In the genomic region with DNA sequence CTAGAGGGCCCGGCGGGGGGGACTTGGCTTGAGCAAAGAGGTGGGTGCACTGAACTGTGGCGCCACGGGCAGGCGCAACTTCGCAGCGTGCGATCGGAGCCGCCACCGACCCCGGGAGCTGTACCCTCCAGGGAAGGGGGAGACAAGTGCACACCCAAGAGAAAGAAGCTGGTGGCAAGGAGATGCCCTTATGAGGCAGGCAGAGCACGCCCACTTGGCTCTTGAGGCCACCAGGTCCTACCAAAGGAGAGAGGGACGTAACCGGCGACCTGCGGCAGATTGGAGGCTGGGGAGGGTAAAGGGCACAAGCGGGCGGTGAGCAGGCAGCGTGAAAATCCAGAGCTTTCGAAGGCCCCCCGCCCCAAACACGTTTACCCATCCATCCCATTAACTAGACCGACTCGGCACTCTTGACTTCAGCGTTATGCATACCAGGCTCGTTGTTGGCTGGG, we compare ENCODE assay signal across 8 cellular contexts. TPM values are rescaled to one million over a fixed set of nuclear protein-coding genes. Genes with fewer than 3 reads are reported as not detected.
DNase-seq lines count a peak whose midpoint lies in the region; ATAC-seq and TF ChIP-seq lines count a peak whose summit lies in the region.

No MANE protein-coding gene starts in this region.

- no peak overlapping the region for H2BK15ac ChIP-seq in mesendoderm (replicated peaks; ENCODE audit: low read depth)

- H3K4me3 ChIP-seq in ascending aorta (peak overlapping the region; percentile 50 to 67), mesendoderm (ENCODE audit: low read length) (no peak overlapping the region)

- no peak overlapping the region for H3K4ac ChIP-seq in mesendoderm (ENCODE audit: low read depth, low read length)

- H4K8ac ChIP-seq in mesendoderm (ENCODE audit: low read depth, low read length), result no peak overlapping the region

- no peaks in the 10 kb centered on the region for H3K79me2 ChIP-seq in mesendoderm (ENCODE audit: control insufficient read depth, insufficient read depth, low read length)

- peak; percentile 68 for DNase-seq in DMS53 treated with DMSO at 0.1 percent for 48 hours (lab: John Stamatoyannopoulos, UW; ENCODE audit: unreplicated experiment)
- DNase-seq in KBM-7, result peak; percentile 77
- DNase-seq in ascending aorta (ENCODE audit: low spot score in 2 of 2), result no peak
- DNase-seq in mesendoderm, result peak; percentile 71
- DNase-seq in activated gamma-delta T cell (lab: John Stamatoyannopoulos, UW), result no peak
- DNase-seq in T1000 (lab: John Stamatoyannopoulos, UW), result no peak
- DNase-seq in NCI-H128 (lab: John Stamatoyannopoulos, UW; ENCODE audit: unreplicated experiment), result no peak

- H3K4me1 ChIP-seq in ascending aorta, result peaks cover 17 to 42% of the 10 kb centered on the region in 2 donors
- H3K4me1 ChIP-seq in mesendoderm (ENCODE audit: control insufficient read depth, low read depth, low read length), result peaks cover 5% of the 10 kb centered on the region

- no CpG with 5 or more reads among the region's 27 CpGs for WGBS in mesendoderm (ENCODE audit: extremely low coverage, insufficient coverage, low lambda C conversion rate)

- H3K27ac ChIP-seq in ascending aorta (no peak overlapping the region), mesendoderm (ENCODE audit: low read depth, low read length) (no peak overlapping the region)

- in situ Hi-C loops in KBM-7 (cut with MboI; ENCODE audit: low pct_unique_long_range_greater_than_20kb, low sequenced_read_pairs), result loop anchor here (25.0 kb wide), 2 partner anchors 389 to 514 kb away; no protein-coding TSS in a partner anchor

- no peaks in the 10 kb centered on the region for H3K9me3 ChIP-seq in ascending aorta

- H3K27me3 ChIP-seq in ascending aorta, result peaks cover 71% of the 10 kb centered on the region
- H3K27me3 ChIP-seq in mesendoderm (ENCODE audit: insufficient read depth, low read length, poor library complexity), result peaks cover 45% of the 10 kb centered on the region

- H3K23ac ChIP-seq in mesendoderm (ENCODE audit: low read length), result no peak overlapping the region

- H3K36me3 ChIP-seq in ascending aorta, result no peaks in the 10 kb centered on the region
- H3K36me3 ChIP-seq in mesendoderm (ENCODE audit: control insufficient read depth, insufficient read depth, low read length), result no peaks in the 10 kb centered on the region

- no peak overlapping the region for H4K5ac ChIP-seq in mesendoderm (ENCODE audit: low read length)

- H3K18ac ChIP-seq in mesendoderm (ENCODE audit: low read length), result no peak overlapping the region

- no peaks in the 10 kb centered on the region for H3K79me1 ChIP-seq in mesendoderm (ENCODE audit: low read length)

- TF ChIP-seq CTCF in ascending aorta (IDR thresholded peaks at IDR 0.05), result no peak

- no peak overlapping the region for H2AK5ac ChIP-seq in mesendoderm (ENCODE audit: low read length)

- intact Hi-C loops in ascending aorta (cut with DNase I), result loop anchor here (2.0 kb wide), 1 partner anchor 15 kb away; no protein-coding TSS in a partner anchor

- no peak for ATAC-seq in GM18511 (IDR thresholded peaks at IDR 0.05; ENCODE audit: unreplicated experiment)

- peak overlapping the region; percentile 20 for H3K9ac ChIP-seq in mesendoderm (ENCODE audit: low read length)

- no peak overlapping the region for H3K56ac ChIP-seq in mesendoderm (ENCODE audit: low read length)

- H2BK5ac ChIP-seq in mesendoderm (ENCODE audit: low read length), result no peak overlapping the region

- peak overlapping the region; percentile 53 for H3K4me2 ChIP-seq in mesendoderm (ENCODE audit: low read length)

- H2BK120ac ChIP-seq in mesendoderm (ENCODE audit: low read depth, low read length), result no peak overlapping the region

RNA-seq across cellular contexts. Expression of a gene that starts 1.0 kb away (rescaled TPM):
- total RNA-seq in ascending aorta, result not detected
- 0.14 TPM for polyA plus RNA-seq in mesendoderm (2013, experiment 1 of 2)
- 0.10 TPM for polyA plus RNA-seq in mesendoderm (2013, experiment 2 of 2)

RNA-seq across cellular contexts. Expression of a gene that starts 16.4 kb away (rescaled TPM):
- total RNA-seq in ascending aorta, result not detected
- polyA plus RNA-seq in mesendoderm (2013, experiment 1 of 2), result 0.29 TPM
- 0.28 TPM for polyA plus RNA-seq in mesendoderm (2013, experiment 2 of 2)

Comparison
In these comparisons a context has a peak if more than half of its experiments do, and no peak if none do; other contexts are left out.
1. DNase-seq: peak in DMS53 treated with DMSO at 0.1 percent for 48 hours (single experiment), KBM-7 (single experiment) and mesendoderm (single experiment); none in ascending aorta (0 of 2), activated gamma-delta T cell (single experiment), T1000 (single experiment) and NCI-H128 (single experiment).